ENCODE assay signal across 13 cellular contexts in genomic region chr20:45944965-45945677, GRCh38. TPM values are rescaled to one million over a fixed set of nuclear protein-coding genes. Genes with fewer than 3 reads are reported as not detected.
DNase-seq lines count a peak whose midpoint lies in the region; ATAC-seq and TF ChIP-seq lines count a peak whose summit lies in the region.
"Had no signal": no experiment of that assay in that cellular context is flagged by ENCODE, and none has a peak within 500 bp of the region (broad histone marks: within the 10 kb centered on the region; RNA-seq: fewer than 3 reads in every experiment).

No MANE protein-coding gene starts in this region.

- intact Hi-C loops in MCF 10A (cut with micrococcal nuclease): loop anchor here (1.0 kb wide), 1 partner anchor 10 kb away; no protein-coding TSS in a partner anchor
- intact Hi-C loops in mammary epithelial cell (cut with micrococcal nuclease): loop anchor here (1.0 kb wide), 1 partner anchor 10 kb away; no protein-coding TSS in a partner anchor
- intact Hi-C loops in testis (cut with DNase I; ENCODE audit: low total_unique reads): no loop called here

- H3K4me1 Mint-ChIP-seq in MCF 10A (ENCODE audit: insufficient read depth, unreplicated experiment): peaks cover 24% of the 10 kb centered on the region

- H3K36me3 Mint-ChIP-seq in MCF 10A (ENCODE audit: insufficient read depth, unreplicated experiment): peaks cover 75% of the 10 kb centered on the region

- H3K9me3 ChIP-seq in mammary epithelial cell (replicated peaks; ENCODE audit: insufficient read depth, low read length): no peaks in the 10 kb centered on the region
- no peaks in the 10 kb centered on the region for H3K9me3 ChIP-seq in testis
- no peaks in the 10 kb centered on the region for H3K9me3 ChIP-seq in Karpas-422 (ENCODE audit: low read length)
- H3K9me3 ChIP-seq: neutrophil had no signal

- H3K27me3 Mint-ChIP-seq in MCF 10A (ENCODE audit: insufficient read depth, unreplicated experiment): no peaks in the 10 kb centered on the region
- H3K27me3 Mint-ChIP-seq: central memory CD8-positive, alpha-beta T cell had no signal

- H3K4me2 ChIP-seq in mammary epithelial cell (ENCODE audit: insufficient read depth, low read depth, low read length) (no peak overlapping the region), Karpas-422 (ENCODE audit: low read depth, low read length, poor library complexity, severe bottlenecking) (no peak overlapping the region)

- no peak overlapping the region for H2AFZ ChIP-seq in mammary epithelial cell (ENCODE audit: low read depth, low read length)
- no peak overlapping the region for H2AFZ ChIP-seq in Karpas-422 (ENCODE audit: low read length)

- H3K9ac ChIP-seq in mammary epithelial cell (ENCODE audit: insufficient read depth, low read length) (no peak overlapping the region), Karpas-422 (ENCODE audit: low read length) (no peak overlapping the region)

- peaks cover 16% of the 10 kb centered on the region for H3K4me1 ChIP-seq in mammary epithelial cell (ENCODE audit: insufficient read depth, low read length)
- H3K4me1 ChIP-seq in testis: peaks cover 18% of the 10 kb centered on the region
- H3K4me1 ChIP-seq in Karpas-422 (ENCODE audit: low read length): peaks cover 5% of the 10 kb centered on the region; the same call in 1 of the 2 replicates

- H3K9me2 ChIP-seq in Karpas-422 (replicated peaks; ENCODE audit: insufficient read depth, low read length): no peaks in the 10 kb centered on the region

- DNase-seq in MCF 10A (ENCODE audit: unreplicated experiment) (no peak), mammary epithelial cell (no peak), epithelial cell of esophagus (ENCODE audit: low read depth) (no peak), testis (no peak), Karpas-422 (no peak)
- DNase-seq: foreskin melanocyte, kidney glomerular epithelial cell, NCI-H1092 treated with DMSO at 0.1 percent for 48 hours, NCI-H510A treated with DMSO at 0.1 percent for 48 hours, Right ventricle myocardium superior had no signal

- CTCF ChIA-PET in MCF 10A (lab: Yijun Ruan, JAX): interaction anchor here (0.6 to 8.5 kb wide), 10 partner anchors 9 to 146 kb away, joined by 3 to 64 read pairs (median 6); partner anchors contain the start of gene PCIF1
- CTCF ChIA-PET in mammary epithelial cell (lab: Charles Lee; ENCODE audit: low non-redundant PET): no interaction called here

- BruUV-seq in MCF 10A (replicated peaks; lab: Mats Ljungman, UMichigan) (no TSS peak), mammary epithelial cell (replicated peaks; lab: Mats Ljungman, UMichigan) (no TSS peak)

- H3K79me2 ChIP-seq in mammary epithelial cell (ENCODE audit: insufficient read depth, low read length) (no peaks in the 10 kb centered on the region), Karpas-422 (ENCODE audit: low read length) (no peaks in the 10 kb centered on the region)

- H3K4me3 Mint-ChIP-seq in MCF 10A (ENCODE audit: unreplicated experiment): no peak overlapping the region
- H3K4me3 Mint-ChIP-seq: central memory CD8-positive, alpha-beta T cell had no signal

- POLR2A ChIA-PET in MCF 10A (lab: Yijun Ruan, JAX): interaction anchor here (1.2 to 4.5 kb wide), 13 partner anchors 8 to 420 kb away, joined by 3 to 117 read pairs (median 10); partner anchors contain the start of genes ACOT8, CTSA, NEURL2 and PCIF1

- no peak for TF ChIP-seq POLR2A in testis (IDR thresholded peaks at IDR 0.05)

- no peaks in the 10 kb centered on the region for H3K27me3 ChIP-seq in mammary epithelial cell (ENCODE audit: insufficient read depth, low read length)
- H3K27me3 ChIP-seq in testis: no peaks in the 10 kb centered on the region
- H3K27me3 ChIP-seq in Karpas-422 (ENCODE audit: low read length): no peaks in the 10 kb centered on the region
- H3K27me3 ChIP-seq: neutrophil had no signal

- TF ChIP-seq CTCF in MCF 10A (IDR thresholded peaks at IDR 0.05; ENCODE audit: unreplicated experiment) (peak; percentile 8), mammary epithelial cell (conservative IDR thresholded peaks at IDR 0.05 in 1 of 2, IDR thresholded peaks at IDR 0.05 in 1 of 2; ENCODE audit: extremely low read depth in 1 of 2, insufficient read depth in 1 of 2, low read depth in 1 of 2, low read length in 2 of 2) (peak in 1 of 2 donors; percentile 15), epithelial cell of esophagus (IDR thresholded peaks at IDR 0.05; ENCODE audit: insufficient read depth, low read depth, low read length, missing control alignments) (peak; percentile 31), testis (IDR thresholded peaks at IDR 0.05) (no peak)

- ATAC-seq in GM18498 (IDR thresholded peaks at IDR 0.05; ENCODE audit: unreplicated experiment): no peak

- H3K27ac ChIP-seq in mammary epithelial cell (ENCODE audit: insufficient read depth, low read depth, low read length) (no peak overlapping the region), testis (peak overlapping the region; percentile 76 to 83), Karpas-422 (ENCODE audit: low read length) (no peak overlapping the region)
- H3K27ac ChIP-seq: neutrophil had no signal

- WGBS in mammary epithelial cell (ENCODE audit: low coverage, missing lambda C conversion rate): 97% methylated on average over 17 of the region's 19 CpGs
- WGBS in testis, 2 donors: 85 to 86% methylated on average over 16 to 19 of the region's 19 CpGs

- in situ Hi-C loops in mammary epithelial cell (cut with MboI; ENCODE audit: low sequenced_read_pairs in 2 of 2): no loop called here

- no peaks in the 10 kb centered on the region for H3K9me3 Mint-ChIP-seq in MCF 10A (ENCODE audit: unreplicated experiment)
- H3K9me3 Mint-ChIP-seq: central memory CD8-positive, alpha-beta T cell had no signal

- H3K36me3 ChIP-seq in mammary epithelial cell (ENCODE audit: insufficient read depth, low read length) (peaks cover 30% of the 10 kb centered on the region), testis (ENCODE audit: low read depth, missing control alignments) (no peaks in the 10 kb centered on the region), Karpas-422 (ENCODE audit: insufficient read depth, low read length) (peaks cover 21% of the 10 kb centered on the region)

- H4K20me1 ChIP-seq in mammary epithelial cell (ENCODE audit: insufficient read depth, low read length) (no peaks in the 10 kb centered on the region), Karpas-422 (ENCODE audit: insufficient read depth, low read depth, low read length) (no peaks in the 10 kb centered on the region)

- H3K4me3 ChIP-seq in mammary epithelial cell (replicated peaks in 1 of 3; ENCODE audit: insufficient read depth in 1 of 3, low read depth in 2 of 3, low read length in 3 of 3) (no peak overlapping the region), epithelial cell of esophagus (ENCODE audit: low read length) (no peak overlapping the region), testis (no peak overlapping the region), Karpas-422 (ENCODE audit: low read length) (no peak overlapping the region)

- dilution Hi-C loops in mammary epithelial cell (cut with HindIII; ENCODE audit: low sequenced_read_pairs): loop anchor here (5.0 kb wide), 2 partner anchors 53 to 133 kb away; partner anchors contain the start of genes CTSA, NEURL2 and UBE2C

- peak overlapping the region; percentile 85 for H3K27ac Mint-ChIP-seq in MCF 10A (ENCODE audit: low read depth, unreplicated experiment)

RNA-seq across cellular contexts. Expression of gene PCIF1, which starts 10.6 kb away (rescaled TPM):
- total RNA-seq in MCF 10A (2022) (14.3 and 20.5 TPM in 2 replicates), mammary epithelial cell (10 to 100 TPM; 12.7 to 18.9 TPM), testis (10 to 100 TPM; 39.4 to 48.7 TPM)
- polyA plus RNA-seq in mammary epithelial cell (12.7 TPM), testis (ENCODE audit: insufficient read depth, low read depth, low replicate concordance) (39.3 TPM)
- polyA minus RNA-seq in mammary epithelial cell: 17.8 TPM
- total RNA-seq in Karpas-422 (2014; rRNA removed; shearing (Covaris generic); ENCODE audit: low replicate concordance): 10.0 and 12.0 TPM in 2 replicates

RNA-seq across cellular contexts. Expression of gene ZNF335, which starts 26.9 kb away (rescaled TPM):
- total RNA-seq in MCF 10A (2022) (24.2 and 26.9 TPM in 2 replicates), mammary epithelial cell (10 to 100 TPM; 13.8 to 21.7 TPM), testis (10 to 100 TPM; 50.5 to 53.5 TPM)
- polyA plus RNA-seq in mammary epithelial cell (10.5 TPM), testis (ENCODE audit: insufficient read depth, low read depth, low replicate concordance) (25.3 TPM)
- polyA minus RNA-seq in mammary epithelial cell: 32.9 TPM
- 13.2 and 20.3 TPM in 2 replicates for total RNA-seq in Karpas-422 (2014; rRNA removed; shearing (Covaris generic); ENCODE audit: low replicate concordance)

RNA-seq across cellular contexts. Expression of gene PLTP, which starts 33.2 kb away (rescaled TPM):
- total RNA-seq in MCF 10A (2022) (0.20 and 0.37 TPM in 2 replicates), mammary epithelial cell (10 to 100 TPM in 1 of 2 donors, 1 to 10 TPM in 1; 7.2 to 17.7 TPM), testis (10 to 100 TPM; 53.3 to 80.0 TPM)
- polyA plus RNA-seq in mammary epithelial cell (6.7 TPM), testis (ENCODE audit: insufficient read depth, low read depth, low replicate concordance) (105 TPM)
- polyA minus RNA-seq in mammary epithelial cell: 1.4 TPM
- 19.8 and 29.0 TPM in 2 replicates for total RNA-seq in Karpas-422 (2014; rRNA removed; shearing (Covaris generic); ENCODE audit: low replicate concordance)

RNA-seq across cellular contexts. Expression of gene CTSA, which starts 54.0 kb away (rescaled TPM):
- total RNA-seq in MCF 10A (2022) (25.3 and 39.1 TPM in 2 replicates), mammary epithelial cell (10 to 100 TPM; 32.5 to 68.8 TPM), testis (100 to 1,000 TPM; 112 to 223 TPM)
- polyA plus RNA-seq in mammary epithelial cell (96.7 TPM), testis (ENCODE audit: insufficient read depth, low read depth, low replicate concordance) (103 TPM)
- polyA minus RNA-seq in mammary epithelial cell: 96.8 TPM
- 39.5 and 52.9 TPM in 2 replicates for total RNA-seq in Karpas-422 (2014; rRNA removed; shearing (Covaris generic); ENCODE audit: low replicate concordance)

RNA-seq across cellular contexts. Expression of gene NEURL2, which starts 54.1 kb away (rescaled TPM):
- total RNA-seq in MCF 10A (2022) (2.0 and 2.5 TPM in 2 replicates), mammary epithelial cell (1 to 10 TPM; 2.1 to 3.3 TPM), testis (1 to 10 TPM; 7.0 to 9.1 TPM)
- polyA plus RNA-seq in mammary epithelial cell (0.36 TPM), testis (ENCODE audit: insufficient read depth, low read depth, low replicate concordance) (1.9 TPM)
- polyA minus RNA-seq in mammary epithelial cell: not detected
- 3.1 and 4.3 TPM in 2 replicates for total RNA-seq in Karpas-422 (2014; rRNA removed; shearing (Covaris generic); ENCODE audit: low replicate concordance)

Comparison
In these comparisons a context has a peak if more than half of its experiments do, and no peak if none do; other contexts are left out.
1. CTCF ChIP-seq: peak in MCF 10A (single experiment) and epithelial cell of esophagus (single experiment); none in testis (0 of 3).
2. H3K27ac ChIP-seq: peak in testis (2 of 2); none in mammary epithelial cell (single experiment) and Karpas-422 (single experiment).